In the genomic region with DNA sequence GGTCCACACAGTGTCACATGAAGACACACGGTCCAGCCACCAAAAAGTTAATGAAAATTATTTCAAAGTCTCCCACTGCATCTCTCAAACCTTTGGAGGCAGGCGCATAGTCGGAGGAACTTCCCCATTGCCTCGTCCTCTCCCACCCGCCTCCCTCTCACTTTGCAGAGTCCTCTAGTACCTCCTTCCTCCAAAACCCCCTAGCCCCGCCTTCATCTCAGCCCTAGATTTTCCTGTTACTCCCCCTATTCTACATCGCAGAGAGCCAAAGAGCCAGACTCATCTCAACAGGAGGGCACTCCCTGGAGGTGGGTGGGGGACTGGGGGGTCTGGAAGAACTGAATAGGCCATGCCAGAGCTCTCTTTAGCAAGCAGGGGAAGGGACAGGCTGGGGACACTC, we compare ENCODE assay signal across 22 cellular contexts.
"Had no signal": no experiment of that assay in that cellular context is flagged by ENCODE, and none has a peak within 500 bp of the region (broad histone marks: within the 10 kb centered on the region; RNA-seq: fewer than 3 reads in every experiment).

No MANE protein-coding gene starts in this region.

- H3K27ac Mint-ChIP-seq: activated CD8-positive, alpha-beta T cell treated with anti-CD3 and anti-CD28 coated beads, Interleukin-2, amount 10 ng/mL, durations not matched to agents 7 days and 5 days; activated naive CD4-positive, alpha-beta T cell treated with anti-CD3 and anti-CD28 coated beads, Interleukin-2, amount 50 U/mL, for 72 hours; progenitor cell of endocrine pancreas; stimulated activated naive B cell treated with anti-CD40 and anti-IgM and Interleukin-4, amounts not matched to agents 10 μg/mL and 1 μg/mL and 100 μg/mL, for 72 hours; T-helper 2 cell treated with Interferon-gamma antibody and Interleukin-4, amounts not matched to agents 5 μg/mL and 100 μg/mL, for 36 hours had no signal

- H3K9me3 ChIP-seq: left lung, sigmoid colon, thoracic aorta, upper lobe of left lung had no signal

- H3K4me2 ChIP-seq: smooth muscle cell had no signal

- DNase-seq: activated CD4-positive, alpha-beta T cell treated with anti-CD3 and anti-CD28 coated beads for 1 hour; activated CD4-positive, alpha-beta T cell treated with anti-CD3 and anti-CD28 coated beads, Interleukin-2, amount 50 U/mL, for 1 hour; activated CD8-positive, alpha-beta T cell treated with anti-CD3 and anti-CD28 coated beads, Interleukin-2, amount 10 ng/mL, durations not matched to agents 7 days and 5 days; aorta; foreskin fibroblast; kidney glomerular epithelial cell; left lung; naive thymus-derived CD8-positive, alpha-beta T cell; retina; sigmoid colon; stimulated activated CD4-positive, alpha-beta T cell treated with anti-CD3 and anti-CD28 coated beads, Interleukin-2, amount 100 ng/mL, for 48 hours; stimulated activated CD8-positive, alpha-beta memory T cell treated with anti-CD3 and anti-CD28 coated beads, Interleukin-4, amount 100 ng/mL, for 48 hours; stimulated activated naive B cell treated with anti-CD40 and anti-IgM and Interleukin-4, amounts not matched to agents 10 μg/mL and 1 μg/mL and 100 μg/mL, for 72 hours; upper lobe of left lung; WERI-Rb-1 had no signal

- H3K27me3 ChIP-seq: upper lobe of left lung had no signal

- H3K9me3 Mint-ChIP-seq: activated naive CD4-positive, alpha-beta T cell treated with anti-CD3 and anti-CD28 coated beads, Interleukin-2, amount 50 U/mL, for 72 hours; stimulated activated naive B cell treated with anti-CD40 and anti-IgM and Interleukin-4, amounts not matched to agents 10 μg/mL and 1 μg/mL and 100 μg/mL, for 72 hours; T-helper 2 cell treated with Interferon-gamma antibody and Interleukin-4, amounts not matched to agents 5 μg/mL and 100 μg/mL, for 36 hours had no signal

- H3K36me3 ChIP-seq: left lung, sigmoid colon, thoracic aorta, upper lobe of left lung had no signal

- H3K4me1 ChIP-seq: left lung, sigmoid colon, upper lobe of left lung had no signal

- H3K4me1 Mint-ChIP-seq: naive thymus-derived CD8-positive, alpha-beta T cell had no signal

- H3K4me3 Mint-ChIP-seq: activated CD8-positive, alpha-beta T cell treated with anti-CD3 and anti-CD28 coated beads, Interleukin-2, amount 10 ng/mL, durations not matched to agents 7 days and 5 days; brain; naive thymus-derived CD8-positive, alpha-beta T cell; stimulated activated naive B cell treated with anti-CD40 and anti-IgM and Interleukin-4, amounts not matched to agents 10 μg/mL and 1 μg/mL and 100 μg/mL, for 72 hours; T-helper 2 cell treated with Interferon-gamma antibody and Interleukin-4, amounts not matched to agents 5 μg/mL and 100 μg/mL, for 36 hours had no signal

- H3K4me3 ChIP-seq: left lung, lung, sigmoid colon, smooth muscle cell, thoracic aorta, upper lobe of left lung had no signal

- H3K36me3 Mint-ChIP-seq: activated naive CD4-positive, alpha-beta T cell treated with anti-CD3 and anti-CD28 coated beads, Interleukin-2, amount 50 U/mL, for 72 hours; brain; naive thymus-derived CD8-positive, alpha-beta T cell; stimulated activated naive B cell treated with anti-CD40 and anti-IgM and Interleukin-4, amounts not matched to agents 10 μg/mL and 1 μg/mL and 100 μg/mL, for 72 hours had no signal

- ATAC-seq: activated CD8-positive, alpha-beta T cell treated with anti-CD3 and anti-CD28 coated beads, Interleukin-2, amount 10 ng/mL, durations not matched to agents 7 days and 5 days; activated naive CD4-positive, alpha-beta T cell treated with anti-CD3 and anti-CD28 coated beads, Interleukin-2, amount 50 U/mL, for 72 hours; left lung; naive thymus-derived CD8-positive, alpha-beta T cell had no signal

- H3K27ac ChIP-seq: left lung, sigmoid colon, thoracic aorta, upper lobe of left lung, WERI-Rb-1 had no signal
